In the genomic region with DNA sequence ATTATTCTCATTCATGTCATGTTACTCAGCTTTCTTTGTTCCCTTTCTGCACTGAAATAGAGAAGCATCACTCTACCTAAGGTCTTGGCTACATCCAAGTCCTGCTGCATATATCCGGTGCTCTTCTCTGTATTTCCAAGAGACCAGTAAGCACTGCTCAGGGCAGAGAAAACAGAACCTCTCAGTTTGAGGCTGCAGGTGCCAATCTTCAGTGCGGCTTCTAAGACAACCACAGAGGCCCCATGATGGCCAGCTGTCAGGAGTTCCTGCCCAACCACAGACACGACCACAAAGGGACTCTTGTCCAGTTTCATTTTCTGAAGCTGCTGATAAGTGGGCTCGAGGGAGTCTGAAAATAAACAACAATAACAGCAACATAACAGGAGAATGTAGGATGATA, we compare ENCODE assay signal across 12 cellular contexts.
DNase-seq lines count a peak whose midpoint lies in the region; ATAC-seq and TF ChIP-seq lines count a peak whose summit lies in the region.
"Had no signal": no experiment of that assay in that cellular context is flagged by ENCODE, and none has a peak within 500 bp of the region (broad histone marks: within the 10 kb centered on the region; RNA-seq: fewer than 3 reads in every experiment).

No MANE protein-coding gene starts in this region.

- H3K4me1 ChIP-seq in MM.1S (ENCODE audit: low read length), result peaks cover 19% of the 10 kb centered on the region
- H3K4me1 ChIP-seq: parathyroid adenoma had no signal

- H3K4me2 ChIP-seq in MM.1S (ENCODE audit: low read depth, low read length), result peak overlapping the region; percentile 50

- peaks cover 13% of the 10 kb centered on the region for H3F3A ChIP-seq in MM.1S (ENCODE audit: insufficient read depth, low read length)

- ATAC-seq in GM19467 (IDR thresholded peaks at IDR 0.05; ENCODE audit: unreplicated experiment) (peak; percentile 77), GM21825 (IDR thresholded peaks at IDR 0.05; ENCODE audit: unreplicated experiment) (no peak)
- ATAC-seq: activated T-helper 17 cell treated with anti-CD3 and anti-CD28 coated beads, Interleukin-2, amount 50 U/mL, for 72 hours had no signal

- H3K36me3 ChIP-seq in MM.1S (replicated peaks; ENCODE audit: insufficient read depth, low read length), result no peaks in the 10 kb centered on the region

- peak; percentile 10 for DNase-seq in AG08396 (ENCODE audit: low spot score)
- DNase-seq in MM.1S, result peak; percentile 96
- DNase-seq in globus pallidus (ENCODE audit: low spot score), result peak; percentile 85
- no peak for DNase-seq in NCI-H2081 treated with DMSO at 0.1 percent for 48 hours (lab: John Stamatoyannopoulos, UW)
- no peak for DNase-seq in AML-193 (lab: John Stamatoyannopoulos, UW)
- no peak for DNase-seq in Kasumi-1 (lab: John Stamatoyannopoulos, UW)
- DNase-seq: NCI-H2029 had no signal

- H3K9me3 ChIP-seq in MM.1S (replicated peaks; ENCODE audit: insufficient read depth, low read length), result no peaks in the 10 kb centered on the region

- H4K20me1 ChIP-seq in MM.1S (ENCODE audit: insufficient read depth, low read length), result no peaks in the 10 kb centered on the region

- H2AFZ ChIP-seq in MM.1S (ENCODE audit: low read length), result no peak overlapping the region
- H2AFZ ChIP-seq: parathyroid adenoma had no signal

- H3K4me3 ChIP-seq in MM.1S (ENCODE audit: low read length), result no peak overlapping the region
- H3K4me3 ChIP-seq: coronary artery had no signal

- TF ChIP-seq CTCF in MM.1S (IDR thresholded peaks at IDR 0.05; ENCODE audit: low read length), result no peak

- H3K9me2 ChIP-seq in MM.1S (replicated peaks; ENCODE audit: insufficient read depth, low read length), result no peaks in the 10 kb centered on the region

- no peak overlapping the region for H3K9ac ChIP-seq in MM.1S (ENCODE audit: low read length)
- H3K9ac ChIP-seq: parathyroid adenoma had no signal

- no peaks in the 10 kb centered on the region for H3K79me2 ChIP-seq in MM.1S (ENCODE audit: low read length)
- H3K79me2 ChIP-seq: parathyroid adenoma had no signal

- peak overlapping the region; percentile 22; the same call in 1 of the 2 replicates for H3K27ac ChIP-seq in MM.1S (ENCODE audit: low read length)
- H3K27ac ChIP-seq: coronary artery, parathyroid adenoma had no signal

- peaks cover 49% of the 10 kb centered on the region for H3K27me3 ChIP-seq in MM.1S (replicated peaks; ENCODE audit: insufficient read depth, low read length)

Comparison
In these comparisons a context has a peak if more than half of its experiments do, and no peak if none do; other contexts are left out.
1. DNase-seq: peak in AG08396 (single experiment), MM.1S (single experiment) and globus pallidus (single experiment); none in NCI-H2081 treated with DMSO at 0.1 percent for 48 hours (single experiment), AML-193 (0 of 2) and Kasumi-1 (0 of 2).